ENCODE assay signal across 12 cellular contexts in genomic region chr1:2124446-2125198, GRCh38.
A peak's percentile ranks its signal among the peaks of the same experiment; 100 is the strongest.
DNase-seq lines count a peak whose midpoint lies in the region; ATAC-seq and TF ChIP-seq lines count a peak whose summit lies in the region.
"Had no signal": no experiment of that assay in that cellular context is flagged by ENCODE, and none has a peak within 500 bp of the region (broad histone marks: within the 10 kb centered on the region; RNA-seq: fewer than 3 reads in every experiment).

No MANE protein-coding gene starts in this region.

- no peak for DNase-seq in T-helper 17 cell
- peak in 3 of 5 donors; percentile 9 to 28 (median 13) for DNase-seq in heart left ventricle
- DNase-seq in neuronal stem cell (ENCODE audit: low spot score) = no peak
- DNase-seq in activated T-cell treated with anti-CD3 and anti-CD28 coated beads, Interleukin-2, amount 50 U/mL, for 48 hours = no peak
- no peak for DNase-seq in ovary
- DNase-seq in stimulated activated CD8-positive, alpha-beta memory T cell treated with anti-CD3 and anti-CD28 coated beads, Interleukin-4, amount 100 ng/mL, for 48 hours = no peak
- no peak for DNase-seq in tibial artery
- DNase-seq: CD8-positive, alpha-beta memory T cell; SHP77; stimulated activated naive CD4-positive, alpha-beta T cell had no signal

- peak overlapping the region; percentile 43 for H3K23ac ChIP-seq in neuronal stem cell (ENCODE audit: low read depth, low read length, poor library complexity)

- H3K27ac Mint-ChIP-seq in T-helper 17 cell = peak overlapping the region; percentile 60

- H3K9ac ChIP-seq in BLaER1 = no peak overlapping the region
- peak overlapping the region; percentile 77 for H3K9ac ChIP-seq in neuronal stem cell (ENCODE audit: low read depth, low read length, poor library complexity)

- H3K14ac ChIP-seq in neuronal stem cell (ENCODE audit: low read length) = no peak overlapping the region

- H3K27ac ChIP-seq in BLaER1 (no peak overlapping the region), heart left ventricle (no peak overlapping the region), neuronal stem cell (replicated peaks; ENCODE audit: low read length) (no peak overlapping the region), ovary (no peak overlapping the region), tibial artery (peak overlapping the region in 1 of 2 donors; percentile 51)

- H2BK15ac ChIP-seq in neuronal stem cell (ENCODE audit: low read length) = no peak overlapping the region

- WGBS in heart left ventricle, 4 donors = 80 to 92% (median 87%) methylated on average over 30 to 31 of the region's 31 CpGs
- WGBS in neuronal stem cell (ENCODE audit: extremely low coverage in 2 of 2, insufficient read length in 2 of 2, insufficient replicate concordance in 1 of 2), 2 donors = no CpG with 5 or more reads among the region's 31 CpGs
- 84 to 90% (median 89%) methylated on average over 31 of the region's 31 CpGs for WGBS in ovary, 3 donors

- H3K36me3 Mint-ChIP-seq in T-helper 17 cell (ENCODE audit: low read depth) = peaks cover 2% of the 10 kb centered on the region

- H4K8ac ChIP-seq in neuronal stem cell (ENCODE audit: low read depth, low read length) = no peak overlapping the region

- peak overlapping the region; percentile 57 for H3K18ac ChIP-seq in neuronal stem cell (ENCODE audit: low read length)

- H4K20me1 ChIP-seq in BLaER1 = peaks cover 72% of the 10 kb centered on the region

- H3K36me3 ChIP-seq in BLaER1 (peaks cover 27% of the 10 kb centered on the region), heart left ventricle (no peaks in the 10 kb centered on the region), neuronal stem cell (replicated peaks in 1 of 2; ENCODE audit: control insufficient read depth in 2 of 2, insufficient read depth in 2 of 2, low read length in 2 of 2) (peaks cover 0 to 2% of the 10 kb centered on the region in 2 donors), ovary (no peaks in the 10 kb centered on the region), tibial artery (no peaks in the 10 kb centered on the region)

- no peak overlapping the region for H3K4me3 ChIP-seq in BLaER1
- H3K4me3 ChIP-seq in heart left ventricle = no peak overlapping the region
- H3K4me3 ChIP-seq in neuronal stem cell (ENCODE audit: low read length in 2 of 2) = no peak overlapping the region
- no peak overlapping the region for H3K4me3 ChIP-seq in ovary
- no peak overlapping the region for H3K4me3 ChIP-seq in tibial artery

- no peaks in the 10 kb centered on the region for H3K27me3 Mint-ChIP-seq in T-helper 17 cell

- H2AFZ ChIP-seq in neuronal stem cell (ENCODE audit: low read length) = no peak overlapping the region

- peak overlapping the region; percentile 49 for H2BK5ac ChIP-seq in neuronal stem cell (ENCODE audit: low read length)

- no peaks in the 10 kb centered on the region for H3K27me3 ChIP-seq in BLaER1
- no peaks in the 10 kb centered on the region for H3K27me3 ChIP-seq in heart left ventricle
- H3K27me3 ChIP-seq in neuronal stem cell (ENCODE audit: control insufficient read depth in 3 of 3, insufficient read depth in 3 of 3, low read depth in 1 of 3, low read length in 3 of 3) = peaks cover 0 to 10% (median 0%) of the 10 kb centered on the region in 3 experiments
- H3K27me3 ChIP-seq in ovary = no peaks in the 10 kb centered on the region
- H3K27me3 ChIP-seq in tibial artery = peaks cover 0 to 40% of the 10 kb centered on the region in 2 donors

- no peak for TF ChIP-seq EP300 in ovary (IDR thresholded peaks at IDR 0.05)

- peak overlapping the region; percentile 47 for H2AK5ac ChIP-seq in neuronal stem cell (ENCODE audit: low read depth, low read length)

- H3K79me1 ChIP-seq in neuronal stem cell (ENCODE audit: low read depth, low read length) = peaks cover 18% of the 10 kb centered on the region

- no peak for TF ChIP-seq POLR2A in heart left ventricle (IDR thresholded peaks at IDR 0.05)
- no peak for TF ChIP-seq POLR2A in ovary (IDR thresholded peaks at IDR 0.05)

- peak overlapping the region; percentile 46 for H3K4ac ChIP-seq in neuronal stem cell (ENCODE audit: low read length)

- TF ChIP-seq CTCF in heart left ventricle (IDR thresholded peaks at IDR 0.05) (no peak), ovary (IDR thresholded peaks at IDR 0.05) (no peak), tibial artery (IDR thresholded peaks at IDR 0.05) (no peak)

- H3K9me3 ChIP-seq in BLaER1 = peaks cover 9% of the 10 kb centered on the region
- H3K9me3 ChIP-seq in T-helper 17 cell (ENCODE audit: control insufficient read depth, low read length, poor library complexity, severe bottlenecking) = no peaks in the 10 kb centered on the region
- peaks cover 0 to 5% (median 0%) of the 10 kb centered on the region in 12 donors for H3K9me3 ChIP-seq in heart left ventricle
- peaks cover 0 to 4% of the 10 kb centered on the region in 2 donors for H3K9me3 ChIP-seq in neuronal stem cell (replicated peaks in 1 of 2; ENCODE audit: control insufficient read depth in 2 of 2, insufficient read depth in 1 of 2, low read depth in 1 of 2, low read length in 2 of 2)
- H3K9me3 ChIP-seq in ovary = no peaks in the 10 kb centered on the region
- H3K9me3 ChIP-seq in tibial artery = peaks cover 0 to 3% (median 0%) of the 10 kb centered on the region in 3 donors

- H4K91ac ChIP-seq in neuronal stem cell (ENCODE audit: low read depth, low read length, poor library complexity) = no peak overlapping the region

- H3K4me1 ChIP-seq in BLaER1 (peaks cover 55% of the 10 kb centered on the region), heart left ventricle (peaks cover 0 to 15% (median 0%) of the 10 kb centered on the region in 12 donors), neuronal stem cell (ENCODE audit: control insufficient read depth in 2 of 2, insufficient read depth in 1 of 2, low read depth in 1 of 2, low read length in 2 of 2) (peaks cover 11 to 22% of the 10 kb centered on the region in 2 donors), ovary (ENCODE audit: insufficient read depth) (no peaks in the 10 kb centered on the region), tibial artery (peaks cover 0 to 5% (median 2%) of the 10 kb centered on the region in 4 donors)

- H3K4me3 Mint-ChIP-seq in T-helper 17 cell = peak overlapping the region; percentile 7
- H3K4me3 Mint-ChIP-seq: CD8-positive, alpha-beta memory T cell had no signal

- H3K4me2 ChIP-seq in BLaER1 (peak overlapping the region; percentile 76), neuronal stem cell (ENCODE audit: insufficient read depth, low read length, poor library complexity, severe bottlenecking) (no peak overlapping the region)

- peaks cover 15% of the 10 kb centered on the region for H3K4me1 Mint-ChIP-seq in T-helper 17 cell

- no peak overlapping the region for H2BK120ac ChIP-seq in neuronal stem cell (ENCODE audit: low read depth, low read length)

- ATAC-seq in T-helper 17 cell = no peak
- no peak for ATAC-seq in heart left ventricle
- ATAC-seq: left colon had no signal

- no peak overlapping the region for H2BK12ac ChIP-seq in neuronal stem cell (ENCODE audit: low read length)

- intact Hi-C loops in heart left ventricle (cut with DNase I) = no loop called here
- intact Hi-C loops in ovary (cut with DNase I) = no loop called here
- intact Hi-C loops in tibial artery (cut with DNase I; ENCODE audit: low total_unique reads) = no loop called here

Comparison
In these comparisons a context has a peak if more than half of its experiments do, and no peak if none do; other contexts are left out.
1. DNase-seq: peak in heart left ventricle (3 of 5); none in T-helper 17 cell (0 of 3), neuronal stem cell (single experiment), activated T-cell treated with anti-CD3 and anti-CD28 coated beads, Interleukin-2, amount 50 U/mL, for 48 hours (0 of 2), ovary (0 of 5), stimulated activated CD8-positive, alpha-beta memory T cell treated with anti-CD3 and anti-CD28 coated beads, Interleukin-4, amount 100 ng/mL, for 48 hours (single experiment) and tibial artery (0 of 2).